Comparison of ENCODE assay signal across 13 cellular contexts in the genomic region with DNA sequence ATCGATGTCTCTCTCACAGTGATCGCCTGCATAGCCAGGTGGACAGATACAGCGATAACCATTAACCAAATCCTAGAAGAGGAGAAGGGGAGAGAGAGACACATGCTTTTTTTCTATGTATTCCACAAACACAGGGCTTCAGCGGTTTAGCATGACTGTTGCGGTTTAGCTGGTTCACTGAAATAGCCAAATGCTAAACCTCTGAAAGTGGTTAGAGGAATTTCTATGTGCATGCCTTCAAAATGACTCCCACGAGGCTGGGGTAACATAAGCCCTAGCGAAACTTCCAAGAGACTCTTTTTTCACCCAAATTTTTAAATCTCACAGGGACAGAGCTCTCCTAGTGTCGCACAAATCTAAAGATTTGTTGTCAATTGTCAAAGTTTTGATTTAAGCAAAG. TPM values are rescaled to one million over a fixed set of nuclear protein-coding genes. Genes with fewer than 3 reads are reported as not detected.
DNase-seq lines count a peak whose midpoint lies in the region; ATAC-seq and TF ChIP-seq lines count a peak whose summit lies in the region.
"Had no signal": no experiment of that assay in that cellular context is flagged by ENCODE, and none has a peak within 500 bp of the region (broad histone marks: within the 10 kb centered on the region; RNA-seq: fewer than 3 reads in every experiment).

No MANE protein-coding gene starts in this region.

- no peaks in the 10 kb centered on the region for H3K79me2 ChIP-seq in mesendoderm (ENCODE audit: control insufficient read depth, insufficient read depth, low read length)

- no TSS peak for BruUV-seq in MCF 10A (replicated peaks; lab: Mats Ljungman, UMichigan)

- H3K9me3 ChIP-seq in breast epithelium (no peaks in the 10 kb centered on the region), aorta (ENCODE audit: control insufficient read depth, low read length) (no peaks in the 10 kb centered on the region)

- H2BK5ac ChIP-seq in mesendoderm (ENCODE audit: low read length): no peak overlapping the region

- no peak overlapping the region for H3K4ac ChIP-seq in mesendoderm (ENCODE audit: low read depth, low read length)

- H3K27ac Mint-ChIP-seq in MCF 10A (ENCODE audit: low read depth, unreplicated experiment): peak overlapping the region; percentile 19
- H3K27ac Mint-ChIP-seq: activated CD8-positive, alpha-beta memory T cell treated with anti-CD3 and anti-CD28 coated beads, Interleukin-2, amount 10 ng/mL, durations not matched to agents 7 days and 5 days; activated naive CD8-positive, alpha-beta T cell treated with anti-CD3 and anti-CD28 coated beads, Interleukin-2, amount 10 ng/mL, durations not matched to agents 7 days and 5 days; effector memory CD8-positive, alpha-beta T cell had no signal

- ATAC-seq in aorta (ENCODE audit: low FRiP score): no peak
- ATAC-seq in HG03159 (IDR thresholded peaks at IDR 0.05; ENCODE audit: unreplicated experiment): no peak
- ATAC-seq: activated CD8-positive, alpha-beta memory T cell treated with anti-CD3 and anti-CD28 coated beads, Interleukin-2, amount 10 ng/mL, durations not matched to agents 7 days and 5 days; effector memory CD8-positive, alpha-beta T cell had no signal

- H3K9me3 Mint-ChIP-seq in MCF 10A (ENCODE audit: unreplicated experiment): no peaks in the 10 kb centered on the region
- H3K9me3 Mint-ChIP-seq: activated naive CD8-positive, alpha-beta T cell treated with anti-CD3 and anti-CD28 coated beads, Interleukin-2, amount 10 ng/mL, durations not matched to agents 7 days and 5 days; effector memory CD8-positive, alpha-beta T cell had no signal

- H3K36me3 Mint-ChIP-seq in MCF 10A (ENCODE audit: insufficient read depth, unreplicated experiment): peaks cover 93% of the 10 kb centered on the region
- H3K36me3 Mint-ChIP-seq: activated naive CD8-positive, alpha-beta T cell treated with anti-CD3 and anti-CD28 coated beads, Interleukin-2, amount 10 ng/mL, durations not matched to agents 7 days and 5 days had no signal

- H3K56ac ChIP-seq in mesendoderm (ENCODE audit: low read length): peak overlapping the region; percentile 51

- no peaks in the 10 kb centered on the region for H3K27me3 ChIP-seq in breast epithelium
- H3K27me3 ChIP-seq in mesendoderm (ENCODE audit: insufficient read depth, low read length, poor library complexity): no peaks in the 10 kb centered on the region
- no peaks in the 10 kb centered on the region for H3K27me3 ChIP-seq in aorta (ENCODE audit: control insufficient read depth in 1 of 2, insufficient read depth in 2 of 2, low read length in 1 of 2)

- POLR2A ChIA-PET in MCF 10A (lab: Yijun Ruan, JAX): interaction anchor here (0.6 to 2.2 kb wide), 5 partner anchors 11 to 867 kb away, joined by 3 to 11 read pairs (median 3); no protein-coding TSS in a partner anchor

- H2AK5ac ChIP-seq in mesendoderm (ENCODE audit: low read length): no peak overlapping the region

- CTCF ChIA-PET in MCF 10A (lab: Yijun Ruan, JAX): interaction anchor here (0.7 to 2.2 kb wide), 8 partner anchors 9 to 222 kb away, joined by 3 to 18 read pairs (median 6); no protein-coding TSS in a partner anchor

- no peak overlapping the region for H3K4me2 ChIP-seq in mesendoderm (ENCODE audit: low read length)

- H3K4me3 ChIP-seq in breast epithelium: no peak overlapping the region
- no peak overlapping the region for H3K4me3 ChIP-seq in mesendoderm (ENCODE audit: low read length)
- H3K4me3 ChIP-seq in aorta (ENCODE audit: low read length in 2 of 2): no peak overlapping the region

- intact Hi-C loops in MCF 10A (cut with micrococcal nuclease) (no loop called here), breast epithelium (cut with DNase I; ENCODE audit: low total_unique reads) (no loop called here), aorta (cut with DNase I) (no loop called here)

- DNase-seq in MCF 10A (ENCODE audit: unreplicated experiment) (no peak), breast epithelium (ENCODE audit: low spot score in 2 of 2) (no peak), astrocyte of the hippocampus (ENCODE audit: low read depth, low spot score) (peak; percentile 90), mesendoderm (peak; percentile 46), aorta (no peak), NCI-H1694 treated with DMSO at 0.1 percent for 48 hours (lab: John Stamatoyannopoulos, UW) (no peak), NCI-H1436 treated with DMSO at 0.1 percent for 48 hours (lab: John Stamatoyannopoulos, UW) (no peak)
- DNase-seq: activated CD8-positive, alpha-beta memory T cell treated with anti-CD3 and anti-CD28 coated beads, Interleukin-2, amount 10 ng/mL, durations not matched to agents 7 days and 5 days; activated naive CD8-positive, alpha-beta T cell treated with anti-CD3 and anti-CD28 coated beads, Interleukin-2, amount 10 ng/mL, durations not matched to agents 7 days and 5 days; DND-41; effector memory CD8-positive, alpha-beta T cell; substantia nigra had no signal

- no peak overlapping the region for H4K8ac ChIP-seq in mesendoderm (ENCODE audit: low read depth, low read length)

- no peak overlapping the region for H2BK15ac ChIP-seq in mesendoderm (replicated peaks; ENCODE audit: low read depth)

- no peaks in the 10 kb centered on the region for H3K4me1 Mint-ChIP-seq in MCF 10A (ENCODE audit: insufficient read depth, unreplicated experiment)

- TF ChIP-seq POLR2A in breast epithelium (IDR thresholded peaks at IDR 0.05): no peak

- H3K9ac ChIP-seq in mesendoderm (ENCODE audit: low read length): no peak overlapping the region

- H3K27ac ChIP-seq in breast epithelium (peak overlapping the region in 1 of 2 donors; percentile 48), mesendoderm (ENCODE audit: low read depth, low read length) (no peak overlapping the region), aorta (ENCODE audit: low read depth in 1 of 2, low read length in 2 of 2) (peak overlapping the region; percentile 77 to 92)

- no peak overlapping the region for H3K18ac ChIP-seq in mesendoderm (ENCODE audit: low read length)

- no CpG with 5 or more reads among the region's 8 CpGs for WGBS in mesendoderm (ENCODE audit: extremely low coverage, insufficient coverage, low lambda C conversion rate)
- whole genome bisulfite sequencing in aorta, 2 donors: 33 to 42% methylated on average over 8 of the region's 8 CpGs

- no peak overlapping the region for H2BK120ac ChIP-seq in mesendoderm (ENCODE audit: low read depth, low read length)

- H3K27me3 Mint-ChIP-seq in MCF 10A (ENCODE audit: insufficient read depth, unreplicated experiment): no peaks in the 10 kb centered on the region

- H3K4me3 Mint-ChIP-seq in MCF 10A (ENCODE audit: unreplicated experiment): no peak overlapping the region
- H3K4me3 Mint-ChIP-seq: activated CD8-positive, alpha-beta memory T cell treated with anti-CD3 and anti-CD28 coated beads, Interleukin-2, amount 10 ng/mL, durations not matched to agents 7 days and 5 days; activated naive CD8-positive, alpha-beta T cell treated with anti-CD3 and anti-CD28 coated beads, Interleukin-2, amount 10 ng/mL, durations not matched to agents 7 days and 5 days; effector memory CD8-positive, alpha-beta T cell had no signal

- no peak overlapping the region for H3K23ac ChIP-seq in mesendoderm (ENCODE audit: low read length)

- H3K36me3 ChIP-seq in breast epithelium (peaks cover 12% of the 10 kb centered on the region), mesendoderm (ENCODE audit: control insufficient read depth, insufficient read depth, low read length) (no peaks in the 10 kb centered on the region), aorta (ENCODE audit: control insufficient read depth in 1 of 2, insufficient read depth in 2 of 2, low read length in 1 of 2) (peaks cover 10 to 34% of the 10 kb centered on the region in 2 donors)

- peaks cover 2% of the 10 kb centered on the region for H3K79me1 ChIP-seq in mesendoderm (ENCODE audit: low read length)

- no peak overlapping the region for H4K5ac ChIP-seq in mesendoderm (ENCODE audit: low read length)

- H3K4me1 ChIP-seq in breast epithelium (no peaks in the 10 kb centered on the region), mesendoderm (ENCODE audit: control insufficient read depth, low read depth, low read length) (peaks cover 20% of the 10 kb centered on the region), aorta (ENCODE audit: control insufficient read depth in 1 of 2, insufficient read depth in 2 of 2, low read length in 2 of 2) (peaks cover 2 to 5% of the 10 kb centered on the region in 2 donors)

- no peak for TF ChIP-seq CTCF in MCF 10A (IDR thresholded peaks at IDR 0.05; ENCODE audit: unreplicated experiment)
- TF ChIP-seq CTCF in breast epithelium (IDR thresholded peaks at IDR 0.05): no peak

RNA-seq across cellular contexts. Expression of a gene that starts 25.1 kb away (rescaled TPM):
- total RNA-seq in MCF 10A (2022) (62.5 and 88.0 TPM in 2 replicates), breast epithelium (10 to 100 TPM; 49.0 to 97.9 (median 75.7) TPM), aorta (100 to 1,000 TPM; 133 to 226 TPM)
- polyA plus RNA-seq in mesendoderm (2013, experiment 1 of 2): 5.1 TPM
- 5.3 TPM for polyA plus RNA-seq in mesendoderm (2013, experiment 2 of 2)
- 100 to 1,000 TPM in 1 of 2 donors, 10 to 100 TPM in 1; 22.4 to 166 TPM for polyA plus RNA-seq in aorta

Comparison
In these comparisons a context has a peak if more than half of its experiments do, and no peak if none do; other contexts are left out.
1. DNase-seq: peak in astrocyte of the hippocampus (single experiment) and mesendoderm (single experiment); none in MCF 10A (single experiment), breast epithelium (0 of 2), aorta (0 of 2), NCI-H1694 treated with DMSO at 0.1 percent for 48 hours (single experiment) and NCI-H1436 treated with DMSO at 0.1 percent for 48 hours (single experiment).